In genomic region chr11:65637794-65638317, GRCh38 we compare ENCODE assay signal across 8 cellular contexts. TPM values are rescaled to one million over a fixed set of nuclear protein-coding genes. Genes with fewer than 3 reads are reported as not detected.
DNase-seq lines count a peak whose midpoint lies in the region; ATAC-seq and TF ChIP-seq lines count a peak whose summit lies in the region.

Gene SIPA1 (plus strand): TSS chr11:65638101. CDS start chr11:65640922, 2,821 bp downstream.

- H3K4me2 ChIP-seq in mesendoderm (ENCODE audit: low read length) = peak within 1 kb of the TSS; percentile 84

- peak; percentile 66 for TF ChIP-seq CTCF in endodermal cell (conservative IDR thresholded peaks at IDR 0.05)

- WGBS in endodermal cell (ENCODE audit: insufficient coverage in 1 of 2, insufficient read length in 1 of 2), 2 experiments = 6 to 29% methylated on average over 7 to 37 of the region's 42 CpGs
- WGBS in mesendoderm (ENCODE audit: extremely low coverage, insufficient coverage, low lambda C conversion rate) = no CpG with 5 or more reads among the region's 42 CpGs

- no peak within 1 kb of the TSS for H4K5ac ChIP-seq in mesendoderm (ENCODE audit: low read length)

- no peaks in the 10 kb centered on the region for H3K9me3 ChIP-seq in endodermal cell (ENCODE audit: control insufficient read depth, low read length)

- peaks cover 31% of the 10 kb centered on the region for H3K36me3 ChIP-seq in endodermal cell (ENCODE audit: control insufficient read depth, insufficient read depth, low read length)
- peaks cover 12% of the 10 kb centered on the region for H3K36me3 ChIP-seq in mesendoderm (ENCODE audit: control insufficient read depth, insufficient read depth, low read length)

- no peak within 1 kb of the TSS for H4K8ac ChIP-seq in mesendoderm (ENCODE audit: low read depth, low read length)

- H3K18ac ChIP-seq in mesendoderm (ENCODE audit: low read length) = no peak within 1 kb of the TSS

- H2BK5ac ChIP-seq in mesendoderm (ENCODE audit: low read length) = no peak within 1 kb of the TSS

- peaks cover 5% of the 10 kb centered on the region for H3K27me3 Mint-ChIP-seq in endodermal cell (ENCODE audit: insufficient read depth)

- H3K23ac ChIP-seq in mesendoderm (ENCODE audit: low read length) = no peak within 1 kb of the TSS

- peaks cover 14% of the 10 kb centered on the region for H3K36me3 Mint-ChIP-seq in endodermal cell (ENCODE audit: low read depth)

- H3K27me3 ChIP-seq in endodermal cell (ENCODE audit: control insufficient read depth, insufficient read depth, low read length, poor library complexity, severe bottlenecking) (no peaks in the 10 kb centered on the region), mesendoderm (ENCODE audit: insufficient read depth, low read length, poor library complexity) (no peaks in the 10 kb centered on the region)

- H3K4ac ChIP-seq in mesendoderm (ENCODE audit: low read depth, low read length) = no peak within 1 kb of the TSS

- peak within 1 kb of the TSS; percentile 67 for H3K4me3 Mint-ChIP-seq in endodermal cell

- peak; percentile 51 for ATAC-seq in HG03045 (IDR thresholded peaks at IDR 0.05; ENCODE audit: unreplicated experiment)

- H2BK120ac ChIP-seq in mesendoderm (ENCODE audit: low read depth, low read length) = no peak within 1 kb of the TSS

- H3K4me1 Mint-ChIP-seq in endodermal cell = peaks cover 16% of the 10 kb centered on the region

- H2BK15ac ChIP-seq in mesendoderm (replicated peaks; ENCODE audit: low read depth) = no peak within 1 kb of the TSS

- no peaks in the 10 kb centered on the region for H3K79me2 ChIP-seq in mesendoderm (ENCODE audit: control insufficient read depth, insufficient read depth, low read length)

- H3K27ac Mint-ChIP-seq in endodermal cell = peak within 1 kb of the TSS; percentile 86

- H2AK5ac ChIP-seq in mesendoderm (ENCODE audit: low read length) = no peak within 1 kb of the TSS

- DNase-seq in NCI-H82 (lab: John Stamatoyannopoulos, UW) = peak; percentile 65
- DNase-seq in NCI-H82 treated with DMSO at 0.1 percent for 48 hours (lab: John Stamatoyannopoulos, UW; ENCODE audit: unreplicated experiment) = no peak
- DNase-seq in NOMO-1 treated with DMSO at 0.1 percent for 48 hours (lab: John Stamatoyannopoulos, UW; ENCODE audit: unreplicated experiment) = peak; percentile 39
- peak; percentile 26 for DNase-seq in activated CD8-positive, alpha-beta memory T cell treated with anti-CD3 and anti-CD28 coated beads, Interleukin-2, amount 50 U/mL, for 24 hours (ENCODE audit: extremely low read depth)
- DNase-seq in endodermal cell = peak; percentile 97
- peak; percentile 97 for DNase-seq in mesendoderm
- peak; percentile 66 for DNase-seq in stimulated activated CD8-positive, alpha-beta memory T cell treated with anti-CD3 and anti-CD28 coated beads, Interleukin-15, amount 100 ng/mL, for 24 hours (ENCODE audit: low read depth)

- H3K9ac ChIP-seq in endodermal cell (ENCODE audit: extremely low read depth, low read length, poor library complexity, severe bottlenecking) = peak within 1 kb of the TSS; percentile 68
- H3K9ac ChIP-seq in mesendoderm (ENCODE audit: low read length) = peak within 1 kb of the TSS; percentile 86

- no peaks in the 10 kb centered on the region for H3K9me3 Mint-ChIP-seq in endodermal cell

- H3K4me1 ChIP-seq in endodermal cell (ENCODE audit: control insufficient read depth, insufficient read depth, low read length) = no peaks in the 10 kb centered on the region
- H3K4me1 ChIP-seq in mesendoderm (ENCODE audit: control insufficient read depth, low read depth, low read length) = peaks cover 5% of the 10 kb centered on the region

- H3K4me3 ChIP-seq in endodermal cell (ENCODE audit: low read length) (peak within 1 kb of the TSS; percentile 83), mesendoderm (ENCODE audit: low read length) (peak within 1 kb of the TSS; percentile 58)

- peak within 1 kb of the TSS; percentile 91 for H3K56ac ChIP-seq in mesendoderm (ENCODE audit: low read length)

- no peaks in the 10 kb centered on the region for H3K79me1 ChIP-seq in mesendoderm (ENCODE audit: low read length)

- H3K27ac ChIP-seq in endodermal cell (ENCODE audit: low read depth, low read length) (peak within 1 kb of the TSS; percentile 55), mesendoderm (ENCODE audit: low read depth, low read length) (peak within 1 kb of the TSS; percentile 74)

RNA-seq across cellular contexts. Expression of gene SIPA1, which starts in this region (rescaled TPM):
- 10 to 100 TPM; 39.9 to 46.8 TPM for total RNA-seq in endodermal cell
- 22.0 TPM for polyA plus RNA-seq in endodermal cell (2013, experiment 1 of 2)
- 18.3 TPM for polyA plus RNA-seq in endodermal cell (2013, experiment 2 of 2)
- 36.3 TPM for polyA plus RNA-seq in mesendoderm (2013, experiment 1 of 2)
- polyA plus RNA-seq in mesendoderm (2013, experiment 2 of 2) = 38.3 TPM
